ENCODE assay signal across 19 cellular contexts in the genomic region with DNA sequence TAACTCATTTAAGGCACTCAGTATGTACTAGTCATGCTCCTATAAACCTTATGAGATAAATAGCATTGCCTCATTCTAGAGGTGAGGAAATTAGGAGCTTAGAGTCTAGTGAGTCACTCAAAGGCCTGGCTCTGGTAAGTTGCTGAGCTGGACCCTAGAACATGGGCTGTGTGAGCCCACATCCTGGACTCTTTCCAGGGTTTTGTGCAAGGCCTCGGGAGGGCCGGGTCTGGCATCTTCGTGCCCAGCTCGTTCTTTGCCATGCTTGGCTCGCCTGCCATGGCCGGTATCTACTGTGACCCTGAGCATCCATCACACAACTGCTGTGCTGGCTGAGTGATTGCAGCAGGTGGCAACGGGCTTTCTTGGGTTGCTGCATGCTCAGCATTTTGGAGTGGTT.
DNase-seq lines count a peak whose midpoint lies in the region; ATAC-seq, FAIRE-seq and TF ChIP-seq lines count a peak whose summit lies in the region.
"Had no signal": no experiment of that assay in that cellular context is flagged by ENCODE, and none has a peak within 500 bp of the region (broad histone marks: within the 10 kb centered on the region; RNA-seq: fewer than 3 reads in every experiment).

No MANE protein-coding gene starts in this region.

- H2AK5ac ChIP-seq in neuronal stem cell (ENCODE audit: low read depth, low read length): no peak overlapping the region

- H2AFZ ChIP-seq in neuronal stem cell (ENCODE audit: low read length): no peak overlapping the region

- ATAC-seq in pancreas (no peak), HG03175 (IDR thresholded peaks at IDR 0.05; ENCODE audit: unreplicated experiment) (no peak)
- ATAC-seq: left ventricle myocardium superior; naive thymus-derived CD8-positive, alpha-beta T cell; Panc1 had no signal

- no peak overlapping the region for H2BK15ac ChIP-seq in neuronal stem cell (ENCODE audit: low read length)

- H3K4me1 ChIP-seq in neuronal stem cell (ENCODE audit: control insufficient read depth in 2 of 2, insufficient read depth in 1 of 2, low read depth in 1 of 2, low read length in 2 of 2) (no peaks in the 10 kb centered on the region), pancreas (no peaks in the 10 kb centered on the region)

- no CpG with 5 or more reads among the region's 7 CpGs for WGBS in neuronal stem cell (ENCODE audit: extremely low coverage in 2 of 2, insufficient read length in 2 of 2, insufficient replicate concordance in 1 of 2), 2 donors
- WGBS in pancreas, 2 donors: 51 to 87% methylated on average over 7 of the region's 7 CpGs

- no peak overlapping the region for H3K14ac ChIP-seq in neuronal stem cell (ENCODE audit: low read length)

- no peak overlapping the region for H2BK120ac ChIP-seq in neuronal stem cell (ENCODE audit: low read depth, low read length)

- intact Hi-C loops in pancreas (cut with DNase I): no loop called here

- H3K9me3 ChIP-seq in neuronal stem cell (replicated peaks in 1 of 2; ENCODE audit: control insufficient read depth in 2 of 2, insufficient read depth in 1 of 2, low read depth in 1 of 2, low read length in 2 of 2) (peaks cover 0 to 12% of the 10 kb centered on the region in 2 donors), pancreas (no peaks in the 10 kb centered on the region)

- H3K4ac ChIP-seq in neuronal stem cell (ENCODE audit: low read length): no peak overlapping the region

- no peak for FAIRE-seq in pancreas (lab: Jason Lieb, UNC)

- H4K8ac ChIP-seq in neuronal stem cell (ENCODE audit: low read depth, low read length): no peak overlapping the region

- H3K27ac ChIP-seq in neuronal stem cell (replicated peaks; ENCODE audit: low read length) (no peak overlapping the region), pancreas (no peak overlapping the region)
- H3K27ac ChIP-seq: cardiac muscle cell, WERI-Rb-1 had no signal

- no peak overlapping the region for H3K9ac ChIP-seq in neuronal stem cell (ENCODE audit: low read depth, low read length, poor library complexity)

- peak; percentile 30 for DNase-seq in HCEC 1CT
- peak; percentile 19 for DNase-seq in NOMO-1 treated with DMSO at 0.1 percent for 48 hours (lab: John Stamatoyannopoulos, UW; ENCODE audit: unreplicated experiment)
- DNase-seq in epithelial cell of proximal tubule (ENCODE audit: low read depth): peak; percentile 80
- DNase-seq in neuronal stem cell (ENCODE audit: low spot score): no peak
- no peak for DNase-seq in pancreas
- DNase-seq in mesenteric fat pad (ENCODE audit: low spot score): no peak
- DNase-seq in middle frontal gyrus (ENCODE audit: extremely low spot score, low spot score): no peak
- DNase-seq: activated CD4-positive, alpha-beta memory T cell treated with anti-CD3 and anti-CD28 coated beads for 36 hours; activated T-cell treated with anti-CD3 and anti-CD28 coated beads, Interleukin-2, amount 50 U/mL, for 24 hours; HFFc6; left ventricle myocardium superior; naive thymus-derived CD8-positive, alpha-beta T cell; NCI-H1048; NCI-H2107; posterior cingulate gyrus; WERI-Rb-1 had no signal

- H3K4me3 ChIP-seq in epithelial cell of proximal tubule (ENCODE audit: low read depth, low read length) (no peak overlapping the region), neuronal stem cell (ENCODE audit: low read length in 2 of 2) (no peak overlapping the region), pancreas (no peak overlapping the region)
- H3K4me3 ChIP-seq: cardiac muscle cell had no signal

- H2BK5ac ChIP-seq in neuronal stem cell (ENCODE audit: low read length): no peak overlapping the region

- H4K91ac ChIP-seq in neuronal stem cell (ENCODE audit: low read depth, low read length, poor library complexity): no peak overlapping the region

- H3K27me3 ChIP-seq in neuronal stem cell (ENCODE audit: control insufficient read depth in 3 of 3, insufficient read depth in 3 of 3, low read depth in 1 of 3, low read length in 3 of 3) (no peaks in the 10 kb centered on the region), pancreas (no peaks in the 10 kb centered on the region)
- H3K27me3 ChIP-seq: cardiac muscle cell had no signal

- no peak overlapping the region for H3K23ac ChIP-seq in neuronal stem cell (ENCODE audit: low read depth, low read length, poor library complexity)

- no peak for TF ChIP-seq CTCF in epithelial cell of proximal tubule (conservative IDR thresholded peaks at IDR 0.05; ENCODE audit: low read depth, low read length)
- TF ChIP-seq CTCF in pancreas (IDR thresholded peaks at IDR 0.05): no peak

- H3K36me3 ChIP-seq in neuronal stem cell (replicated peaks in 1 of 2; ENCODE audit: control insufficient read depth in 2 of 2, insufficient read depth in 2 of 2, low read length in 2 of 2) (no peaks in the 10 kb centered on the region), pancreas (no peaks in the 10 kb centered on the region)
- H3K36me3 ChIP-seq: cardiac muscle cell, WERI-Rb-1 had no signal

- H3K18ac ChIP-seq in neuronal stem cell (ENCODE audit: low read length): peak overlapping the region; percentile 24

- H3K79me1 ChIP-seq in neuronal stem cell (ENCODE audit: low read depth, low read length): no peaks in the 10 kb centered on the region

- no peak overlapping the region for H2BK12ac ChIP-seq in neuronal stem cell (ENCODE audit: low read length)

- H3K4me2 ChIP-seq in neuronal stem cell (ENCODE audit: insufficient read depth, low read length, poor library complexity, severe bottlenecking): no peak overlapping the region

Comparison
In these comparisons a context has a peak if more than half of its experiments do, and no peak if none do; other contexts are left out.
1. DNase-seq: peak in HCEC 1CT (single experiment), NOMO-1 treated with DMSO at 0.1 percent for 48 hours (single experiment) and epithelial cell of proximal tubule (single experiment); none in neuronal stem cell (single experiment), pancreas (0 of 6), mesenteric fat pad (single experiment) and middle frontal gyrus (single experiment).